In genomic region chr7:6008668-6009611, GRCh38 we compare ENCODE assay signal across 1 cellular context.
TF ChIP-seq lines count a peak whose summit lies in the region.

TSS of gene AIMP2 (plus strand) at chr7:6009272. CDS start at chr7:6009364, 92 bp downstream.
TSS of gene PMS2 (minus strand) at chr7:6009049. CDS start at chr7:6009019, 30 bp downstream.

TF ChIP-seq in K562, 482 proteins besides CTCF, POLR2A, EP300 and RAD21 (continued from another document and continues in another):
- no peak for TF ChIP-seq MBD1 (CRISPR knock-in tag; IDR thresholded peaks at IDR 0.05)
- TF ChIP-seq TBP (optimal IDR thresholded peaks at IDR 0.05; ENCODE audit: low read depth, low read length): peak; percentile 58
- peak; percentile 59 for TF ChIP-seq VEZF1 (CRISPR knock-in tag; IDR thresholded peaks at IDR 0.05)
- no peak for TF ChIP-seq TRIM25 (IDR thresholded peaks at IDR 0.05; ENCODE audit: borderline replicate concordance)
- TF ChIP-seq ZBTB5 (IDR thresholded peaks at IDR 0.05): no peak
- TF ChIP-seq TFE3 (CRISPR knock-in tag; IDR thresholded peaks at IDR 0.05): no peak; the same call in 1 of the 2 replicates
- TF ChIP-seq ZZZ3 (IDR thresholded peaks at IDR 0.05): no peak
- no peak for TF ChIP-seq ZNF764 (CRISPR knock-in tag; IDR thresholded peaks at IDR 0.05; ENCODE audit: low read depth)
- TF ChIP-seq YBX1 (IDR thresholded peaks at IDR 0.05): no peak
- TF ChIP-seq MITF (IDR thresholded peaks at IDR 0.05): peak; percentile 28; the same call in 1 of the 2 replicates
- peak; percentile 72; the same call in 1 of the 2 replicates for TF ChIP-seq NFXL1 (CRISPR knock-in tag; IDR thresholded peaks at IDR 0.05)
- TF ChIP-seq ATF2 (CRISPR knock-in tag; IDR thresholded peaks at IDR 0.05): peak; percentile 64; the same call in 1 of the 2 replicates
- TF ChIP-seq NCOA4 (IDR thresholded peaks at IDR 0.05; ENCODE audit: partially characterized antibody): no peak
- TF ChIP-seq SRSF7 (optimal IDR thresholded peaks at IDR 0.05; ENCODE audit: low read depth, low read length): no peak
- no peak for TF ChIP-seq PCBP2 (IDR thresholded peaks at IDR 0.05; ENCODE audit: low read depth, low read length, poor library complexity, severe bottlenecking)
- TF ChIP-seq TEAD4 (IDR thresholded peaks at IDR 0.05; ENCODE audit: low read length): peak; percentile 60; the same call in 1 of the 2 replicates
- peak; percentile 91 for TF ChIP-seq TEAD4 (CRISPR knock-in tag; IDR thresholded peaks at IDR 0.05; ENCODE audit: borderline replicate concordance)
- peak; percentile 78; the same call in 1 of the 2 replicates for TF ChIP-seq FOXP4 (CRISPR knock-in tag; IDR thresholded peaks at IDR 0.05; ENCODE audit: borderline replicate concordance)
- TF ChIP-seq ZNF77 (CRISPR knock-in tag; IDR thresholded peaks at IDR 0.05): no peak
- 0 out of 2 replicates have a peak, but pooled peaks have one; percentile 25 for TF ChIP-seq ZNF41 (CRISPR knock-in tag; conservative IDR thresholded peaks at IDR 0.05)
- peak; percentile 82 for TF ChIP-seq USF1 (CRISPR knock-in tag; IDR thresholded peaks at IDR 0.05)
- no peak for TF ChIP-seq MAFK (IDR thresholded peaks at IDR 0.05; ENCODE audit: low read length)
- no peak for TF ChIP-seq U2AF1 (optimal IDR thresholded peaks at IDR 0.05; ENCODE audit: low read depth, low read length)
- TF ChIP-seq NFYB (IDR thresholded peaks at IDR 0.05; ENCODE audit: extremely low read depth, insufficient read length): peak; percentile 98
- TF ChIP-seq L3MBTL2 (IDR thresholded peaks at IDR 0.05): peak; percentile 100
- TF ChIP-seq ZNF707 (CRISPR knock-in tag; conservative IDR thresholded peaks at IDR 0.05): 0 out of 2 replicates have a peak, but pooled peaks have one; percentile 19
- TF ChIP-seq CEBPB (tag; IDR thresholded peaks at IDR 0.05): no peak
- TF ChIP-seq NFE2L1 (tag; IDR thresholded peaks at IDR 0.05; ENCODE audit: borderline replicate concordance, low read depth): no peak
- TF ChIP-seq DNMT1 (IDR thresholded peaks at IDR 0.05): no peak
- no peak for TF ChIP-seq MCM5 (IDR thresholded peaks at IDR 0.05; ENCODE audit: low read depth)
- peak in 1 of 2 experiments; percentile 47; a peak in 1 of 4 replicates for TF ChIP-seq TBL1XR1 (IDR thresholded peaks at IDR 0.05; ENCODE audit: low read length in 2 of 2)
- peak; percentile 67 for TF ChIP-seq E2F8 (IDR thresholded peaks at IDR 0.05; ENCODE audit: low read depth, partially characterized antibody)
- peak; percentile 68; the same call in 1 of the 2 replicates for TF ChIP-seq TCF15 (CRISPR knock-in tag; IDR thresholded peaks at IDR 0.05)
- peak; percentile 40 for TF ChIP-seq PCBP1 (IDR thresholded peaks at IDR 0.05; ENCODE audit: low read depth, low read length, poor library complexity, severe bottlenecking)
- TF ChIP-seq LEF1 (IDR thresholded peaks at IDR 0.05): peak; percentile 60; the same call in 1 of the 2 replicates
- TF ChIP-seq CXXC5 (CRISPR knock-in tag; IDR thresholded peaks at IDR 0.05): peak; percentile 98
- TF ChIP-seq TSC22D4 (tag; IDR thresholded peaks at IDR 0.05): no peak
- peak; percentile 30; the same call in 1 of the 2 replicates for TF ChIP-seq NFATC3 (IDR thresholded peaks at IDR 0.05)
- TF ChIP-seq ZNF347 (CRISPR knock-in tag; IDR thresholded peaks at IDR 0.05; ENCODE audit: low read depth): no peak
